Comparison of ENCODE assay signal across 12 cellular contexts in genomic region chr18:9950289-9951016, GRCh38. TPM values are rescaled to one million over a fixed set of nuclear protein-coding genes. Genes with fewer than 3 reads are reported as not detected.
DNase-seq lines count a peak whose midpoint lies in the region; FAIRE-seq and TF ChIP-seq lines count a peak whose summit lies in the region.
"Had no signal": no experiment of that assay in that cellular context is flagged by ENCODE, and none has a peak within 500 bp of the region (broad histone marks: within the 10 kb centered on the region; RNA-seq: fewer than 3 reads in every experiment).

No MANE protein-coding gene starts in this region.

- H3K36me3 Mint-ChIP-seq in HFFc6 (ENCODE audit: low read depth) = peaks cover 25% of the 10 kb centered on the region; the same call in 1 of the 2 replicates

- no peak overlapping the region for H3K4me3 ChIP-seq in kidney epithelial cell (ENCODE audit: low read depth, low read length)
- H3K4me3 ChIP-seq in small intestine (ENCODE audit: low read depth in 1 of 2, low read length in 2 of 2) = no peak overlapping the region
- H3K4me3 ChIP-seq: HAP-1, SK-N-MC had no signal

- H3K27ac Mint-ChIP-seq in HFFc6 = peak overlapping the region; percentile 64
- H3K27ac Mint-ChIP-seq: activated CD4-positive, alpha-beta T cell treated with anti-CD3 and anti-CD28 coated beads, Interleukin-2, amount 10 ng/mL, durations not matched to agents 7 days and 5 days had no signal

- H3K27me3 ChIP-seq in kidney epithelial cell (ENCODE audit: control insufficient read depth, insufficient read depth, low read length) (no peaks in the 10 kb centered on the region), small intestine (ENCODE audit: control insufficient read depth in 2 of 2, insufficient read depth in 2 of 2, low read length in 2 of 2) (no peaks in the 10 kb centered on the region)

- no peak for FAIRE-seq in small intestine (lab: Jason Lieb, UNC)

- no peaks in the 10 kb centered on the region for H3K4me1 ChIP-seq in small intestine (ENCODE audit: control insufficient read depth in 2 of 2, insufficient read depth in 1 of 2, low read depth in 1 of 2, low read length in 1 of 2)

- no peaks in the 10 kb centered on the region for H3K27me3 Mint-ChIP-seq in HFFc6 (ENCODE audit: insufficient read depth)
- H3K27me3 Mint-ChIP-seq: activated CD4-positive, alpha-beta T cell treated with anti-CD3 and anti-CD28 coated beads, Interleukin-2, amount 10 ng/mL, durations not matched to agents 7 days and 5 days had no signal

- H3K36me3 ChIP-seq in kidney epithelial cell (ENCODE audit: control insufficient read depth, insufficient read depth, low read length) = peaks cover 3% of the 10 kb centered on the region
- H3K36me3 ChIP-seq in small intestine (ENCODE audit: control insufficient read depth in 2 of 2, insufficient read depth in 2 of 2, low read length in 2 of 2) = peaks cover 7 to 11% of the 10 kb centered on the region in 2 donors

- no peaks in the 10 kb centered on the region for H3K9me3 ChIP-seq in small intestine (ENCODE audit: control insufficient read depth, low read depth)
- H3K9me3 ChIP-seq: HAP-1 had no signal

- no peak for TF ChIP-seq CTCF in AG09319 (IDR thresholded peaks at IDR 0.05; ENCODE audit: low read depth, low read length)
- no peak for TF ChIP-seq CTCF in HFFc6 (IDR thresholded peaks at IDR 0.05)
- no peak for TF ChIP-seq CTCF in kidney epithelial cell (IDR thresholded peaks at IDR 0.05; ENCODE audit: insufficient read depth, low read length, poor library complexity, severe bottlenecking)

- peak; percentile 19 for DNase-seq in AG09319 (ENCODE audit: extremely low read depth, low read depth)
- no peak for DNase-seq in HFFc6
- peak; percentile 70 for DNase-seq in astrocyte of the hippocampus (ENCODE audit: low read depth, low spot score)
- DNase-seq in kidney epithelial cell (ENCODE audit: low read depth) = peak; percentile 50
- no peak for DNase-seq in NCI-H1436 treated with DMSO at 0.1 percent for 48 hours (lab: John Stamatoyannopoulos, UW)
- DNase-seq in activated effector memory CD4-positive, alpha-beta T cell treated with Interleukin-2 at 50 U/mL for 16 hours = no peak
- no peak for DNase-seq in AG08395 (ENCODE audit: low spot score)
- DNase-seq in small intestine = no peak
- DNase-seq: cortex of kidney had no signal

- 69 to 89% (median 84%) methylated on average over 3 of the region's 3 CpGs for WGBS in small intestine, 3 donors

- H3K4me1 Mint-ChIP-seq in HFFc6 (ENCODE audit: low read depth) = peaks cover 71% of the 10 kb centered on the region
- H3K4me1 Mint-ChIP-seq: activated CD4-positive, alpha-beta T cell treated with anti-CD3 and anti-CD28 coated beads, Interleukin-2, amount 10 ng/mL, durations not matched to agents 7 days and 5 days had no signal

- no peak overlapping the region for H3K27ac ChIP-seq in small intestine (ENCODE audit: low read depth in 1 of 2, low read length in 1 of 2)
- H3K27ac ChIP-seq: SK-N-MC had no signal

- no peaks in the 10 kb centered on the region for H3K9me3 Mint-ChIP-seq in HFFc6
- H3K9me3 Mint-ChIP-seq: activated CD4-positive, alpha-beta T cell treated with anti-CD3 and anti-CD28 coated beads, Interleukin-2, amount 10 ng/mL, durations not matched to agents 7 days and 5 days had no signal

- no peak overlapping the region for H3K4me3 Mint-ChIP-seq in HFFc6
- H3K4me3 Mint-ChIP-seq: activated CD4-positive, alpha-beta T cell treated with anti-CD3 and anti-CD28 coated beads, Interleukin-2, amount 10 ng/mL, durations not matched to agents 7 days and 5 days had no signal

RNA-seq across cellular contexts. Expression of gene VAPA, which starts 36.6 kb away (rescaled TPM):
- total RNA-seq in HFFc6 (2021; fragmentation: NEBNext Ultra II Directional; extraction: Animal tissue kit (Norgen Biotek cat#: 25700)) = 100 to 1,000 TPM; 184 to 237 (median 206) TPM
- total RNA-seq in kidney epithelial cell = 169 and 173 TPM in 2 replicates
- polyA plus RNA-seq in small intestine = 100 to 1,000 TPM; 129 to 165 (median 161) TPM

Comparison
In these comparisons a context has a peak if more than half of its experiments do, and no peak if none do; other contexts are left out.
1. DNase-seq: peak in AG09319 (single experiment), astrocyte of the hippocampus (single experiment) and kidney epithelial cell (single experiment); none in HFFc6 (single experiment), NCI-H1436 treated with DMSO at 0.1 percent for 48 hours (single experiment), activated effector memory CD4-positive, alpha-beta T cell treated with Interleukin-2 at 50 U/mL for 16 hours (single experiment), AG08395 (single experiment) and small intestine (single experiment).